ENCODE assay signal across 8 cellular contexts in the genomic region with DNA sequence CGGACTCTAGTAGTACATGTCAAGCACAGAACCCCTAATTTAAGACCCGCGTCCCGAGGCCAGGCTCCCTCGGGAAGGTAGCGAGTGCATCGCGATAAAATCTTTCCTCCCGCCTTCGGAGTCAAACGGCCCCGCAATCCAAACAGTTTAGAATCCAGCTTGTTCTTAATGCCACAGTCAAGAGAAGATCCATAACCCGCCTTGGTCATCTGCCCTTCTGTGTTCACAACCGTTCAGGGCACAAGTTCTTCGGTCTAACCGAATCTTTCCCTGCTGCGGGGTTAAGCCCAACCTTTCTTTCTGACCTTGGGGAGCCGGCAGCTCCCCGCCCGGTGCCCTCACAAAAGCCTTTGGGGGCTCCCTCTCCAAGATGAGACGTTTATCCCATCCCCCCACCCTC. TPM values are rescaled to one million over a fixed set of nuclear protein-coding genes. Genes with fewer than 3 reads are reported as not detected.
DNase-seq lines count a peak whose midpoint lies in the region; ATAC-seq, FAIRE-seq and TF ChIP-seq lines count a peak whose summit lies in the region.

No MANE protein-coding gene starts in this region.

- H3K9me2 ChIP-seq in Loucy (replicated peaks; ENCODE audit: low read depth, low read length): no peaks in the 10 kb centered on the region

- peak overlapping the region; percentile 64 for H2AFZ ChIP-seq in Loucy (ENCODE audit: low read length)
- peak overlapping the region; percentile 90; the same call in 1 of the 2 replicates for H2AFZ ChIP-seq in K562 (ENCODE audit: low read depth, low read length)

- peak; percentile 5; the same call in 2 of the 3 replicates for ATAC-seq in K562
- no peak for ATAC-seq in HG02870 (IDR thresholded peaks at IDR 0.05; ENCODE audit: unreplicated experiment)

- 0 out of 2 replicates have a peak, but pooled peaks cover 5% of the 10 kb centered on the region for H3F3A ChIP-seq in Loucy (ENCODE audit: low read depth)

- H3K9me3 ChIP-seq in Loucy (ENCODE audit: insufficient read depth, low read depth, low read length) (no peaks in the 10 kb centered on the region), K562 (replicated peaks; ENCODE audit: control insufficient read depth, insufficient read depth, low read depth, low read length) (no peaks in the 10 kb centered on the region), suprapubic skin (no peaks in the 10 kb centered on the region)

- TF ChIP-seq EP300 in K562 (IDR thresholded peaks at IDR 0.05; ENCODE audit: low read length) (no peak), suprapubic skin (IDR thresholded peaks at IDR 0.05) (no peak)

- intact Hi-C loops in K562 (cut with micrococcal nuclease): no loop called here

- 0% methylated on average over 21 of the region's 21 CpGs for WGBS in K562 (ENCODE audit: insufficient coverage, low coverage, missing lambda C conversion rate)
- 2% methylated on average over 21 of the region's 21 CpGs for WGBS in suprapubic skin

- in situ Hi-C loops in K562 (cut with MboI): no loop called here

- H3K9ac ChIP-seq in Loucy (ENCODE audit: low read depth, low read length, poor library complexity, severe bottlenecking) (peak overlapping the region; percentile 97), K562 (ENCODE audit: insufficient read depth in 1 of 2, low read depth in 2 of 2, low read length in 2 of 2) (peak overlapping the region; percentile 76 to 93)

- BruUV-seq in K562 (replicated peaks; lab: Mats Ljungman, UMichigan): no TSS peak

- TF ChIP-seq CTCF in Loucy (conservative IDR thresholded peaks at IDR 0.05; ENCODE audit: low read length): no peak
- no peak for TF ChIP-seq CTCF in K562 (IDR thresholded peaks at IDR 0.05 in 2 of 3, conservative IDR thresholded peaks at IDR 0.05 in 1 of 3; ENCODE audit: insufficient read depth in 2 of 3, low read depth in 1 of 3, low read length in 3 of 3)
- TF ChIP-seq CTCF in suprapubic skin (IDR thresholded peaks at IDR 0.05): no peak

- H4K20me1 ChIP-seq in Loucy (ENCODE audit: insufficient read depth, low read length, poor library complexity, severe bottlenecking) (peaks cover 57% of the 10 kb centered on the region), K562 (replicated peaks; ENCODE audit: control insufficient read depth, insufficient read depth, low read length) (peaks cover 11% of the 10 kb centered on the region)

- H3K27me3 ChIP-seq in Loucy (ENCODE audit: insufficient read depth, low read length, poor library complexity, severe bottlenecking) (no peaks in the 10 kb centered on the region), K562 (ENCODE audit: control insufficient read depth in 2 of 2, insufficient read depth in 2 of 2, low read length in 2 of 2) (no peaks in the 10 kb centered on the region), suprapubic skin (no peaks in the 10 kb centered on the region)

- no peak for TF ChIP-seq RAD21 in K562 (CRISPR knock-in tag; conservative IDR thresholded peaks at IDR 0.05 in 1 of 2, IDR thresholded peaks at IDR 0.05 in 1 of 2)

- peaks cover 86% of the 10 kb centered on the region for H3K79me2 ChIP-seq in Loucy (ENCODE audit: insufficient read depth, low read length)
- peaks cover 82% of the 10 kb centered on the region for H3K79me2 ChIP-seq in K562 (ENCODE audit: control insufficient read depth, insufficient read depth, low read length)

- H3K9me1 ChIP-seq in K562 (ENCODE audit: control insufficient read depth, insufficient read depth, low read length): no peaks in the 10 kb centered on the region

- CTCF ChIA-PET in K562 (lab: Yijun Ruan, JAX; ENCODE audit: low intra/inter-chr PET ratio): no interaction called here

- H3K36me3 ChIP-seq in Loucy (ENCODE audit: insufficient read depth, low read length) (peaks cover 10% of the 10 kb centered on the region; the same call in 1 of the 2 replicates), K562 (ENCODE audit: control insufficient read depth, insufficient read depth, low read length) (peaks cover 33% of the 10 kb centered on the region), suprapubic skin (peaks cover 11% of the 10 kb centered on the region)

- H3K4me2 ChIP-seq in Loucy (ENCODE audit: low read depth, low read length, poor library complexity, severe bottlenecking) (peak overlapping the region; percentile 87), K562 (ENCODE audit: insufficient read depth, low read length) (peak overlapping the region; percentile 97)

- no peak for FAIRE-seq in K562 (lab: Jason Lieb, UNC)

- peak overlapping the region; percentile 98 for H3K4me3 ChIP-seq in Loucy (ENCODE audit: low read length, poor library complexity, severe bottlenecking)
- peak overlapping the region; percentile 95 for H3K4me3 ChIP-seq in K562
- peak overlapping the region; percentile 90 for H3K4me3 ChIP-seq in suprapubic skin

- TF ChIP-seq POLR2A in K562 (conservative IDR thresholded peaks at IDR 0.05) (no peak), suprapubic skin (IDR thresholded peaks at IDR 0.05) (no peak)

- peaks cover 48% of the 10 kb centered on the region for H3K4me1 ChIP-seq in Loucy (ENCODE audit: insufficient read depth, low read length, poor library complexity, severe bottlenecking)
- peaks cover 19 to 35% of the 10 kb centered on the region in 2 experiments for H3K4me1 ChIP-seq in K562 (replicated peaks in 1 of 2; ENCODE audit: control insufficient read depth in 2 of 2, insufficient read depth in 2 of 2, low read length in 2 of 2)
- H3K4me1 ChIP-seq in suprapubic skin: peaks cover 56% of the 10 kb centered on the region

- H3K27ac ChIP-seq in K562 (ENCODE audit: extremely low read depth, low read depth, low read length) (peak overlapping the region; percentile 89), suprapubic skin (peak overlapping the region; percentile 88)

- DNase-seq in ELF-1 (ENCODE audit: low read depth, low spot score) (peak; percentile 34), K562 (ENCODE audit: extremely low read depth in 1 of 4, low spot score in 3 of 4) (peak in 2 of 4 experiments; percentile 50 to 63), kidney tubule cell (ENCODE audit: low spot score) (peak; percentile 23), suprapubic skin (ENCODE audit: low spot score in 2 of 2) (no peak), COLO668 (lab: John Stamatoyannopoulos, UW; ENCODE audit: unreplicated experiment) (no peak), SIG-M5 treated with dmso at 0.1 percent for 504 hours (lab: John Stamatoyannopoulos, UW; ENCODE audit: unreplicated experiment) (no peak)

- POLR2A ChIA-PET in K562 (lab: Yijun Ruan, JAX): interaction anchor here (0.6 to 2.3 kb wide), 11 partner anchors 9 to 357 kb away, joined by 3 to 10 read pairs (median 4); a partner anchor contains a TSS

TF ChIP-seq in K562, 482 proteins besides CTCF, POLR2A, EP300 and RAD21:
- peak; percentile 22 for TF ChIP-seq SMARCA4 (IDR thresholded peaks at IDR 0.05)
- 0 out of 2 replicates have a peak, but pooled peaks have one; percentile 26 for TF ChIP-seq ZSCAN29 (IDR thresholded peaks at IDR 0.05)
- TF ChIP-seq RBFOX2 (IDR thresholded peaks at IDR 0.05; ENCODE audit: low read depth, low read length): no peak
- peak; percentile 40 for TF ChIP-seq CXXC5 (CRISPR knock-in tag; IDR thresholded peaks at IDR 0.05)
- TF ChIP-seq SMARCE1 (IDR thresholded peaks at IDR 0.05): no peak; the same call in 1 of the 2 replicates
TF ChIP-seq in K562: peak in this region for 3.

RNA-seq across cellular contexts. Expression of a gene that starts 30.3 kb away (rescaled TPM):
- total RNA-seq in K562 (2011; cell fraction: chromatin; rRNA removed; ENCODE audit: low replicate concordance): not detected in 2 replicates
- not detected in 2 replicates for total RNA-seq in K562 (2011; cell fraction: nucleolus; rRNA removed)
- total RNA-seq in K562 (2011; cell fraction: nucleoplasm; rRNA removed): not detected in 2 replicates
- total RNA-seq in K562 (2014; rRNA removed): not detected in 2 replicates
- total RNA-seq in K562 (2014; rRNA removed; fragmentation: Illumina TruSeq; extraction: Trizol): not detected in 2 replicates
- total RNA-seq in K562 (2015; rRNA removed; fragmentation: Illumina TruSeq; extraction: Trizol): not detected in 2 replicates
- not detected in 2 replicates for total RNA-seq in K562 (2021)
- not detected in 2 replicates for polyA plus RNA-seq in K562 (2011; rRNA removed)
- polyA plus RNA-seq in K562 (2011; cell fraction: cytosol; rRNA removed): not detected in 2 replicates
- 0.08 TPM in 1 of 2 replicates, not detected in the other for polyA plus RNA-seq in K562 (2011; cell fraction: nucleus; rRNA removed)
- polyA plus RNA-seq in K562 (2012): not detected in 2 replicates
- not detected in 2 replicates for polyA plus RNA-seq in K562 (2014; fragmentation: Illumina TruSeq; extraction: Trizol)
- polyA plus RNA-seq in K562 (2014; fragmentation: Nextera tagmentation; extraction: Ambion mirVana): not detected
- not detected in 2 replicates for polyA plus RNA-seq in K562 (2014; rRNA removed)
- not detected in 2 replicates for polyA minus RNA-seq in K562 (2011; rRNA and poly(A)+ RNA removed)
- polyA minus RNA-seq in K562 (2011; cell fraction: cytosol; rRNA and poly(A)+ RNA removed): not detected in 2 replicates
- polyA minus RNA-seq in K562 (2011; cell fraction: nucleus; rRNA and poly(A)+ RNA removed): not detected in 2 replicates
- not detected for total RNA-seq in suprapubic skin

RNA-seq across cellular contexts. Expression of a gene that starts 38.5 kb away (rescaled TPM):
- total RNA-seq in K562 (2011; cell fraction: chromatin; rRNA removed; ENCODE audit: low replicate concordance): 66.6 and 89.3 TPM in 2 replicates
- total RNA-seq in K562 (2011; cell fraction: nucleolus; rRNA removed): 46.7 and 60.0 TPM in 2 replicates
- 49.8 and 61.1 TPM in 2 replicates for total RNA-seq in K562 (2011; cell fraction: nucleoplasm; rRNA removed)
- 10.8 and 16.6 TPM in 2 replicates for total RNA-seq in K562 (2014; rRNA removed)
- 12.3 and 14.0 TPM in 2 replicates for total RNA-seq in K562 (2014; rRNA removed; fragmentation: Illumina TruSeq; extraction: Trizol)
- 13.8 and 18.5 TPM in 2 replicates for total RNA-seq in K562 (2015; rRNA removed; fragmentation: Illumina TruSeq; extraction: Trizol)
- total RNA-seq in K562 (2021): 23.9 and 26.8 TPM in 2 replicates
- 16.2 and 22.8 TPM in 2 replicates for polyA plus RNA-seq in K562 (2011; rRNA removed)
- 13.1 and 18.9 TPM in 2 replicates for polyA plus RNA-seq in K562 (2011; cell fraction: cytosol; rRNA removed)
- polyA plus RNA-seq in K562 (2011; cell fraction: nucleus; rRNA removed): 55.2 and 65.8 TPM in 2 replicates
- 23.6 and 25.0 TPM in 2 replicates for polyA plus RNA-seq in K562 (2012)
- 19.6 and 28.3 TPM in 2 replicates for polyA plus RNA-seq in K562 (2014; fragmentation: Illumina TruSeq; extraction: Trizol)
- polyA plus RNA-seq in K562 (2014; fragmentation: Nextera tagmentation; extraction: Ambion mirVana): 1 to 10 TPM; 9.5 to 9.9 TPM
- polyA plus RNA-seq in K562 (2014; rRNA removed): 12.9 and 13.9 TPM in 2 replicates
- 20.6 and 23.9 TPM in 2 replicates for polyA minus RNA-seq in K562 (2011; rRNA and poly(A)+ RNA removed)
- polyA minus RNA-seq in K562 (2011; cell fraction: cytosol; rRNA and poly(A)+ RNA removed): 15.8 and 17.8 TPM in 2 replicates
- polyA minus RNA-seq in K562 (2011; cell fraction: nucleus; rRNA and poly(A)+ RNA removed): 42.4 and 45.0 TPM in 2 replicates
- total RNA-seq in suprapubic skin: 10 to 100 TPM; 17.9 to 65.8 (median 23.8) TPM

Comparison
In these comparisons a context has a peak if more than half of its experiments do, and no peak if none do; other contexts are left out.
1. DNase-seq: peak in ELF-1 (single experiment) and kidney tubule cell (single experiment); none in suprapubic skin (0 of 2), COLO668 (single experiment) and SIG-M5 treated with dmso at 0.1 percent for 504 hours (single experiment).
2. Peak in every context shown above with its lines, with median percentiles within 50 percentile points of each other: H3K4me3 ChIP-seq.